ENCODE assay signal across 1 cellular context in the genomic region with DNA sequence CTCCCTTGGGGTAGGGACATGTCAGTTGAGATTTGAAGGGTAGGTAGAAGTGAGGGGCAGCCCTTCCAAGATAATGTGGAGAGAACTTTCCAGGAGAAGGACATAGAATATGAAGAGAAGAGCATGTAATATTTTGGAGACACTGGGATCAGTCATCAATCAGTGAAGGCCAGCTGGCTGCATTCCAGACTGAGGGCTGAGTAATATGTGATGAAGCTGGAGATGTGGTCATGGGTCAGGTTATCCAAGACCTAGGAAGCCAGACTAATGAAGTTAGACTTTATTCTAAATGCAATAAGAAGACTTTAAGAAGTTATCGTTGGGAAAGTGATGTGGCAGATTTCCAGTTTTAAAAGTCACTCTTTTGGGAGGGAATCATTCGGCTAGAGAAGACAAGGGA.
TF ChIP-seq lines count a peak whose summit lies in the region.

No MANE protein-coding gene starts in this region.

TF ChIP-seq in SK-N-SH, 30 proteins besides CTCF, POLR2A, EP300 and RAD21 (continued from another document):
- TF ChIP-seq PBX3 (IDR thresholded peaks at IDR 0.05) (peak; percentile 71), ZBTB33 (IDR thresholded peaks at IDR 0.05; ENCODE audit: borderline replicate concordance, low read depth) (no peak), RFX5 (IDR thresholded peaks at IDR 0.05; ENCODE audit: low read length) (no peak), NFIC (IDR thresholded peaks at IDR 0.05; ENCODE audit: borderline replicate concordance) (peak; percentile 76), POLR2AphosphoS5 (IDR thresholded peaks at IDR 0.05; ENCODE audit: low read depth, low read length) (no peak)
TF ChIP-seq in SK-N-SH: peak in this region for 5.
